In genomic region chr2:215912299-215912842, GRCh38 we compare ENCODE assay signal across 28 cellular contexts.
DNase-seq lines count a peak whose midpoint lies in the region; ATAC-seq, FAIRE-seq and TF ChIP-seq lines count a peak whose summit lies in the region.
"Had no signal": no experiment of that assay in that cellular context is flagged by ENCODE, and none has a peak within 500 bp of the region (broad histone marks: within the 10 kb centered on the region; RNA-seq: fewer than 3 reads in every experiment).

No MANE protein-coding gene starts in this region.

- H3K4me1 ChIP-seq in OCI-LY3 (ENCODE audit: low read length) (peaks cover 71% of the 10 kb centered on the region), neural progenitor cell (no peaks in the 10 kb centered on the region)
- H3K4me1 ChIP-seq in naive thymus-derived CD4-positive, alpha-beta T cell (ENCODE audit: control insufficient read depth in 2 of 2, insufficient read depth in 2 of 2, low read length in 2 of 2): no peaks in the 10 kb centered on the region
- H3K4me1 ChIP-seq: heart left ventricle, psoas muscle, sigmoid colon, SJCRH30 had no signal

- FAIRE-seq in GM19239 (lab: Jason Lieb, UNC): peak; percentile 37
- FAIRE-seq: bronchial epithelial cell, urothelium cell line had no signal

- no peaks in the 10 kb centered on the region for H3F3A ChIP-seq in neural progenitor cell (ENCODE audit: low read depth)

- no peaks in the 10 kb centered on the region for H4K20me1 ChIP-seq in OCI-LY3 (ENCODE audit: insufficient read depth, low read length)
- H4K20me1 ChIP-seq in neural progenitor cell (ENCODE audit: low read depth): no peaks in the 10 kb centered on the region

- H3K27ac Mint-ChIP-seq in endothelial cell (ENCODE audit: unreplicated experiment) (no peak overlapping the region), neural progenitor cell (no peak overlapping the region)
- no peak overlapping the region for H3K27ac Mint-ChIP-seq in naive thymus-derived CD4-positive, alpha-beta T cell
- H3K27ac Mint-ChIP-seq: stimulated activated memory B cell treated with anti-CD40 and anti-IgM and Interleukin-4, amounts not matched to agents 10 μg/mL and 1 μg/mL and 100 μg/mL, for 72 hours had no signal

- intact Hi-C loops in posterior vena cava (cut with DNase I): loop anchor here in 1 of 2 donors (10.0 kb wide), 1 partner anchor 468 kb away; no protein-coding TSS in a partner anchor
- intact Hi-C loops in naive thymus-derived CD4-positive, alpha-beta T cell (cut with micrococcal nuclease): no loop called here

- CTCF ChIA-PET in naive thymus-derived CD4-positive, alpha-beta T cell (lab: Charles Lee): no interaction called here

- POLR2A ChIA-PET in naive thymus-derived CD4-positive, alpha-beta T cell (lab: Charles Lee): no interaction called here

- H3K27me3 ChIP-seq in OCI-LY3 (ENCODE audit: low read depth, low read length) (no peaks in the 10 kb centered on the region), neural progenitor cell (no peaks in the 10 kb centered on the region)
- H3K27me3 ChIP-seq in naive thymus-derived CD4-positive, alpha-beta T cell (ENCODE audit: control insufficient read depth in 2 of 2, insufficient read depth in 2 of 2, low read length in 2 of 2): no peaks in the 10 kb centered on the region
- H3K27me3 ChIP-seq: neutrophil, sigmoid colon, SJCRH30 had no signal

- H3K4me3 ChIP-seq in OCI-LY3 (ENCODE audit: low read length): no peak overlapping the region
- no peak overlapping the region for H3K4me3 ChIP-seq in neural progenitor cell
- no peak overlapping the region for H3K4me3 ChIP-seq in naive thymus-derived CD4-positive, alpha-beta T cell (ENCODE audit: low read length)
- H3K4me3 ChIP-seq: GM23248, heart left ventricle, psoas muscle, sigmoid colon, SJCRH30 had no signal

- H3K9me3 ChIP-seq in OCI-LY3 (ENCODE audit: insufficient read depth, low read length) (peaks cover 6% of the 10 kb centered on the region; the same call in 1 of the 2 replicates), neural progenitor cell (ENCODE audit: low read depth) (no peaks in the 10 kb centered on the region)
- no peaks in the 10 kb centered on the region for H3K9me3 ChIP-seq in naive thymus-derived CD4-positive, alpha-beta T cell (ENCODE audit: control insufficient read depth in 2 of 3, low read length in 3 of 3)
- H3K9me3 ChIP-seq: neutrophil, psoas muscle, sigmoid colon, SJCRH30 had no signal

- DNase-seq in GM19239 (ENCODE audit: insufficient read length, low spot score) (no peak), endothelial cell (ENCODE audit: low spot score) (no peak), neural progenitor cell (ENCODE audit: low spot score) (no peak), posterior vena cava (ENCODE audit: low spot score) (no peak)
- no peak for DNase-seq in central memory CD4-positive, alpha-beta T cell
- no peak for DNase-seq in naive thymus-derived CD4-positive, alpha-beta T cell
- DNase-seq: activated CD4-positive, alpha-beta T cell treated with anti-CD3 and anti-CD28 coated beads, Interleukin-2, amount 50 U/mL, for 48 hours; activated naive CD4-positive, alpha-beta T cell treated with Interleukin-2 at 50 U/mL for 16 hours; dermis blood vessel endothelial cell; DND-41; GM23248; heart left ventricle; IMR-90; NCI-H1105 treated with DMSO at 0.1 percent for 48 hours; NCI-H2029; NCI-H526 treated with DMSO at 0.1 percent for 48 hours; psoas muscle; sigmoid colon; SJCRH30; stimulated activated CD4-positive, alpha-beta T cell treated with anti-CD3 and anti-CD28 coated beads, Interleukin-4, amount 100 ng/mL, for 4 hours; T-helper 1 cell had no signal

- H3K36me3 Mint-ChIP-seq in endothelial cell (ENCODE audit: low read depth, unreplicated experiment): no peaks in the 10 kb centered on the region
- H3K36me3 Mint-ChIP-seq in neural progenitor cell: peaks cover 2% of the 10 kb centered on the region
- no peaks in the 10 kb centered on the region for H3K36me3 Mint-ChIP-seq in naive thymus-derived CD4-positive, alpha-beta T cell
- H3K36me3 Mint-ChIP-seq: CD14-positive monocyte; stimulated activated memory B cell treated with anti-CD40 and anti-IgM and Interleukin-4, amounts not matched to agents 10 μg/mL and 1 μg/mL and 100 μg/mL, for 72 hours had no signal

- H2AFZ ChIP-seq in OCI-LY3 (ENCODE audit: low read depth, low read length) (no peak overlapping the region; the same call in 1 of the 2 replicates), neural progenitor cell (replicated peaks) (no peak overlapping the region)
- H2AFZ ChIP-seq: GM23248 had no signal

- H3K4me2 ChIP-seq in OCI-LY3 (ENCODE audit: low read length) (peak overlapping the region; percentile 95), neural progenitor cell (no peak overlapping the region)

- H3K4me3 Mint-ChIP-seq in endothelial cell (ENCODE audit: unreplicated experiment) (no peak overlapping the region), neural progenitor cell (no peak overlapping the region)
- H3K4me3 Mint-ChIP-seq in naive thymus-derived CD4-positive, alpha-beta T cell: no peak overlapping the region
- H3K4me3 Mint-ChIP-seq: CD14-positive monocyte; stimulated activated memory B cell treated with anti-CD40 and anti-IgM and Interleukin-4, amounts not matched to agents 10 μg/mL and 1 μg/mL and 100 μg/mL, for 72 hours had no signal

- H3K9me3 Mint-ChIP-seq in endothelial cell (ENCODE audit: unreplicated experiment): no peaks in the 10 kb centered on the region
- H3K9me3 Mint-ChIP-seq in neural progenitor cell: peaks cover 7% of the 10 kb centered on the region
- no peaks in the 10 kb centered on the region for H3K9me3 Mint-ChIP-seq in naive thymus-derived CD4-positive, alpha-beta T cell
- H3K9me3 Mint-ChIP-seq: stimulated activated memory B cell treated with anti-CD40 and anti-IgM and Interleukin-4, amounts not matched to agents 10 μg/mL and 1 μg/mL and 100 μg/mL, for 72 hours had no signal

- no peak for ATAC-seq in HG02759 (IDR thresholded peaks at IDR 0.05; ENCODE audit: unreplicated experiment)
- no peak for ATAC-seq in naive thymus-derived CD4-positive, alpha-beta T cell
- ATAC-seq: heart left ventricle; psoas muscle; stimulated activated memory B cell treated with anti-CD40 and anti-IgM and Interleukin-4, amounts not matched to agents 10 μg/mL and 1 μg/mL and 100 μg/mL, for 72 hours had no signal

- H3K36me3 ChIP-seq in OCI-LY3 (replicated peaks; ENCODE audit: low read depth, low read length) (peaks cover 14% of the 10 kb centered on the region), neural progenitor cell (no peaks in the 10 kb centered on the region)
- H3K36me3 ChIP-seq in naive thymus-derived CD4-positive, alpha-beta T cell (ENCODE audit: control insufficient read depth in 2 of 3, insufficient read depth in 3 of 3, low read length in 3 of 3): no peaks in the 10 kb centered on the region
- H3K36me3 ChIP-seq: heart left ventricle, neutrophil, sigmoid colon, SJCRH30 had no signal

- H3K27me3 Mint-ChIP-seq in endothelial cell (ENCODE audit: unreplicated experiment) (peaks cover 6% of the 10 kb centered on the region), neural progenitor cell (ENCODE audit: insufficient read depth, low read depth) (peaks cover 8% of the 10 kb centered on the region)
- peaks cover 18 to 39% (median 20%) of the 10 kb centered on the region in 5 donors for H3K27me3 Mint-ChIP-seq in naive thymus-derived CD4-positive, alpha-beta T cell

- H3K4me1 Mint-ChIP-seq in endothelial cell (ENCODE audit: unreplicated experiment) (peaks cover 11% of the 10 kb centered on the region), neural progenitor cell (no peaks in the 10 kb centered on the region)
- H3K4me1 Mint-ChIP-seq in naive thymus-derived CD4-positive, alpha-beta T cell: peaks cover 0 to 4% (median 0%) of the 10 kb centered on the region in 7 donors

- H3K27ac ChIP-seq in OCI-LY3 (ENCODE audit: low read length) (peak overlapping the region; percentile 98), neural progenitor cell (no peak overlapping the region)
- no peak overlapping the region for H3K27ac ChIP-seq in naive thymus-derived CD4-positive, alpha-beta T cell (ENCODE audit: low read depth, low read length)
- H3K27ac ChIP-seq: GM23248, heart left ventricle, neutrophil, psoas muscle, sigmoid colon, SJCRH30 had no signal

- H3K79me2 ChIP-seq in OCI-LY3 (ENCODE audit: low read length) (no peaks in the 10 kb centered on the region), neural progenitor cell (ENCODE audit: low read depth) (no peaks in the 10 kb centered on the region)

- no peak for TF ChIP-seq CTCF in OCI-LY3 (IDR thresholded peaks at IDR 0.05; ENCODE audit: low read depth, low read length)
- TF ChIP-seq CTCF in endothelial cell (IDR thresholded peaks at IDR 0.05; ENCODE audit: unreplicated experiment): peak; percentile 33
- TF ChIP-seq CTCF in neural progenitor cell (IDR thresholded peaks at IDR 0.05): peak; percentile 5

- H3K9ac ChIP-seq in OCI-LY3 (ENCODE audit: low read length): peak overlapping the region; percentile 41; the same call in 1 of the 2 replicates
- H3K9ac ChIP-seq in neural progenitor cell: no peak overlapping the region
- H3K9ac ChIP-seq: GM23248 had no signal
